In genomic region chr19:49870309-49870901, GRCh38 we compare ENCODE assay signal across 1 cellular context.
TF ChIP-seq lines count a peak whose summit lies in the region.

No MANE protein-coding gene starts in this region.

TF ChIP-seq in endothelial cell of umbilical vein, 7 proteins besides CTCF, POLR2A, EP300 and RAD21:
- no peak for TF ChIP-seq FOS (IDR thresholded peaks at IDR 0.05; ENCODE audit: borderline replicate concordance, insufficient read depth, low read length)
- no peak for TF ChIP-seq JUN (IDR thresholded peaks at IDR 0.05; ENCODE audit: borderline replicate concordance, insufficient read depth, insufficient read length, low read depth)
- no peak for TF ChIP-seq MYC (IDR thresholded peaks at IDR 0.05; ENCODE audit: low read depth, low read length)
